Comparison of ENCODE assay signal across 1 cellular context in genomic region chr6:17984822-17985660, GRCh38.
TF ChIP-seq lines count a peak whose summit lies in the region.

No MANE protein-coding gene starts in this region.

TF ChIP-seq in GM23338, 12 proteins besides CTCF, POLR2A, EP300 and RAD21 (continued from another document):
- TF ChIP-seq ZNF462 (CRISPR knock-in tag; IDR thresholded peaks at IDR 0.05) (no peak), POLR2AphosphoS5 (IDR thresholded peaks at IDR 0.05; ENCODE audit: low read depth) (no peak), JUNB (IDR thresholded peaks at IDR 0.05; ENCODE audit: unreplicated experiment) (no peak)
